Comparison of ENCODE assay signal across 36 cellular contexts in the genomic region with DNA sequence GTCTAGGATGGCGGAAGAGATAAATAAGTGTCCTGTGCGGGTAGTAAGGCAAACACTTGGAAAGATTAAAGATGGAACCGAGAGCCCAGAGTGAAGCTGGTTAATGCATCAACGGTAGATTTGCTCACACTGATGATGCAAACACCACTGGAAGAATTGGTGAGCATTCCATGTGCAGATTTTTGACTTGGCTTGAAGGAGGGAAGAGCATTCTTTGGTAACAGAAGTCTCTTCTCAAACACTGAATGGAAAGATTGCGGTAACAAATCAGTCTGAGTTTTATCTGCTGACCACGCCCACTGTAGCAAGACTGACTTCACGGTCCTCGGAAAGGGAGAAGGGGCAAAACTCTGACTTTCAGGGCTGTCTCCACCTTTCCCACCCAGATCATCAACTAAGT.
"Had no signal": no experiment of that assay in that cellular context is flagged by ENCODE, and none has a peak within 500 bp of the region (broad histone marks: within the 10 kb centered on the region; RNA-seq: fewer than 3 reads in every experiment).

No MANE protein-coding gene starts in this region.

- H3K36me3 Mint-ChIP-seq: activated CD4-positive, alpha-beta memory T cell treated with anti-CD3 and anti-CD28 coated beads for 36 hours; activated naive CD4-positive, alpha-beta T cell treated with anti-CD3 and anti-CD28 coated beads, Interleukin-2, amount 50 U/mL, for 24 hours; activated naive CD8-positive, alpha-beta T cell treated with anti-CD3 and anti-CD28 coated beads for 36 hours had no signal

- H3K4me3 ChIP-seq: adrenal gland, ascending aorta, breast epithelium, cardiac muscle cell, esophagus squamous epithelium, gastrocnemius medialis, heart left ventricle had no signal

- H3K27ac ChIP-seq: adrenal gland, ascending aorta, breast epithelium, cardiac muscle cell, epithelial cell of prostate, esophagus squamous epithelium, foreskin keratinocyte, gastrocnemius medialis had no signal

- H3K4me1 ChIP-seq: adrenal gland, ascending aorta, breast epithelium, foreskin keratinocyte, gastrocnemius medialis had no signal

- H3K27me3 ChIP-seq: adrenal gland, ascending aorta, breast epithelium, cardiac muscle cell, esophagus squamous epithelium, foreskin keratinocyte, gastrocnemius medialis, heart left ventricle had no signal

- H3K36me3 ChIP-seq: breast epithelium, cardiac muscle cell had no signal

- H3K9me3 ChIP-seq: adrenal gland, ascending aorta, breast epithelium, esophagus squamous epithelium, gastrocnemius medialis, heart left ventricle had no signal

- H3K4me3 Mint-ChIP-seq: activated CD4-positive, alpha-beta memory T cell treated with anti-CD3 and anti-CD28 coated beads for 36 hours; activated CD4-positive, alpha-beta T cell treated with anti-CD3 and anti-CD28 coated beads for 36 hours; activated CD4-positive, alpha-beta T cell treated with anti-CD3 and anti-CD28 coated beads, Interleukin-2, amount 10 ng/mL, durations not matched to agents 24 days and 14 days; activated CD8-positive, alpha-beta T cell treated with anti-CD3 and anti-CD28 coated beads, Interleukin-2, amount 10 ng/mL, durations not matched to agents 7 days and 5 days; activated naive CD4-positive, alpha-beta T cell treated with anti-CD3 and anti-CD28 coated beads for 36 hours; activated naive CD4-positive, alpha-beta T cell treated with anti-CD3 and anti-CD28 coated beads, Interleukin-2, amount 50 U/mL, for 24 hours; activated naive CD8-positive, alpha-beta T cell treated with anti-CD3 and anti-CD28 coated beads for 36 hours; activated naive CD8-positive, alpha-beta T cell treated with anti-CD3 and anti-CD28 coated beads, Interleukin-2, amount 50 U/mL, for 24 hours; activated T-cell treated with anti-CD3 and anti-CD28 coated beads, Interleukin-2, amount 50 U/mL, for 24 hours; activated T-helper 17 cell treated with anti-CD3 and anti-CD28 coated beads, Interleukin-2, amount 50 U/mL, for 72 hours; brain; effector memory CD8-positive, alpha-beta T cell; T-helper 17 cell; T-helper 2 cell treated with Interferon-gamma antibody and Interleukin-4, amounts not matched to agents 5 μg/mL and 100 μg/mL, for 36 hours had no signal

- H3K4me1 Mint-ChIP-seq: activated CD4-positive, alpha-beta T cell treated with anti-CD3 and anti-CD28 coated beads for 36 hours; activated CD4-positive, alpha-beta T cell treated with anti-CD3 and anti-CD28 coated beads, Interleukin-2, amount 10 ng/mL, durations not matched to agents 24 days and 14 days; activated naive CD4-positive, alpha-beta T cell treated with anti-CD3 and anti-CD28 coated beads, Interleukin-2, amount 50 U/mL, for 24 hours; activated naive CD8-positive, alpha-beta T cell treated with anti-CD3 and anti-CD28 coated beads for 36 hours; activated naive CD8-positive, alpha-beta T cell treated with anti-CD3 and anti-CD28 coated beads, Interleukin-2, amount 50 U/mL, for 24 hours; activated T-helper 17 cell treated with anti-CD3 and anti-CD28 coated beads, Interleukin-2, amount 50 U/mL, for 72 hours had no signal

- DNase-seq: activated CD4-positive, alpha-beta memory T cell treated with anti-CD3 and anti-CD28 coated beads for 36 hours; activated CD4-positive, alpha-beta T cell treated with anti-CD3 and anti-CD28 coated beads for 36 hours; activated CD4-positive, alpha-beta T cell treated with anti-CD3 and anti-CD28 coated beads, Interleukin-2, amount 10 ng/mL, durations not matched to agents 24 days and 14 days; activated CD4-positive, CD25-positive, alpha-beta regulatory T cell; activated CD4-positive, CD25-positive, alpha-beta regulatory T cell treated with anti-CD3 and anti-CD28 coated beads, Interleukin-2, amount 50 U/mL, for 72 hours; activated CD8-positive, alpha-beta memory T cell treated with anti-CD3 and anti-CD28 coated beads, Interleukin-2, amount 50 U/mL, for 48 hours; activated CD8-positive, alpha-beta T cell treated with anti-CD3 and anti-CD28 coated beads, Interleukin-2, amount 10 ng/mL, durations not matched to agents 7 days and 5 days; activated effector memory CD4-positive, alpha-beta T cell treated with anti-CD3 and anti-CD28 coated beads, Interleukin-2, amount 50 U/mL, for 16 hours; activated naive CD4-positive, alpha-beta T cell treated with anti-CD3 and anti-CD28 coated beads for 36 hours; activated naive CD8-positive, alpha-beta T cell treated with anti-CD3 and anti-CD28 coated beads for 36 hours; activated naive CD8-positive, alpha-beta T cell treated with anti-CD3 and anti-CD28 coated beads, Interleukin-2, amount 50 U/mL, for 24 hours; activated T-cell treated with anti-CD3 and anti-CD28 coated beads for 4 hours; activated T-cell treated with anti-CD3 and anti-CD28 coated beads, Interleukin-2, amount 50 U/mL, for 24 hours; adrenal gland; central memory CD4-positive, alpha-beta T cell; cerebellar nuclear complex; cortex of kidney; dermis blood vessel endothelial cell; effector CD4-positive, alpha-beta T cell; effector memory CD8-positive, alpha-beta T cell; esophagus squamous epithelium; foreskin keratinocyte; gastrocnemius medialis; glutamatergic neuron; heart left ventricle; T-helper 1 cell; T-helper 17 cell; T1000 had no signal

- ATAC-seq: activated CD4-positive, alpha-beta T cell treated with anti-CD3 and anti-CD28 coated beads for 36 hours; activated CD8-positive, alpha-beta T cell treated with anti-CD3 and anti-CD28 coated beads, Interleukin-2, amount 10 ng/mL, durations not matched to agents 7 days and 5 days; activated naive CD8-positive, alpha-beta T cell treated with anti-CD3 and anti-CD28 coated beads, Interleukin-2, amount 50 U/mL, for 24 hours; activated T-helper 17 cell treated with anti-CD3 and anti-CD28 coated beads, Interleukin-2, amount 50 U/mL, for 72 hours; effector memory CD8-positive, alpha-beta T cell; foreskin keratinocyte; gastrocnemius medialis; heart left ventricle; T-helper 17 cell had no signal

- H3K9me3 Mint-ChIP-seq: activated CD4-positive, alpha-beta memory T cell treated with anti-CD3 and anti-CD28 coated beads for 36 hours; activated CD4-positive, alpha-beta T cell treated with anti-CD3 and anti-CD28 coated beads, Interleukin-2, amount 10 ng/mL, durations not matched to agents 24 days and 14 days; activated naive CD4-positive, alpha-beta T cell treated with anti-CD3 and anti-CD28 coated beads for 36 hours; activated naive CD4-positive, alpha-beta T cell treated with anti-CD3 and anti-CD28 coated beads, Interleukin-2, amount 50 U/mL, for 24 hours; activated naive CD8-positive, alpha-beta T cell treated with anti-CD3 and anti-CD28 coated beads for 36 hours; activated naive CD8-positive, alpha-beta T cell treated with anti-CD3 and anti-CD28 coated beads, Interleukin-2, amount 50 U/mL, for 24 hours; activated T-cell treated with anti-CD3 and anti-CD28 coated beads, Interleukin-2, amount 50 U/mL, for 24 hours; activated T-helper 17 cell treated with anti-CD3 and anti-CD28 coated beads, Interleukin-2, amount 50 U/mL, for 72 hours; brain; effector memory CD8-positive, alpha-beta T cell; T-helper 2 cell treated with Interferon-gamma antibody and Interleukin-4, amounts not matched to agents 5 μg/mL and 100 μg/mL, for 36 hours had no signal

- H3K27me3 Mint-ChIP-seq: brain had no signal
